In genomic region chr1:17635276-17635675, GRCh38 we compare ENCODE assay signal across 27 cellular contexts.
DNase-seq lines count a peak whose midpoint lies in the region; ATAC-seq, FAIRE-seq and TF ChIP-seq lines count a peak whose summit lies in the region.
"Had no signal": no experiment of that assay in that cellular context is flagged by ENCODE, and none has a peak within 500 bp of the region (broad histone marks: within the 10 kb centered on the region; RNA-seq: fewer than 3 reads in every experiment).

No MANE protein-coding gene starts in this region.

- no peaks in the 10 kb centered on the region for H3K9me3 Mint-ChIP-seq in astrocyte (ENCODE audit: unreplicated experiment)
- H3K9me3 Mint-ChIP-seq: activated naive CD8-positive, alpha-beta T cell treated with anti-CD3 and anti-CD28 coated beads, Interleukin-2, amount 10 ng/mL, durations not matched to agents 7 days and 5 days; effector memory CD8-positive, alpha-beta T cell; mesothelial cell of epicardium; naive thymus-derived CD8-positive, alpha-beta T cell had no signal

- H3K27ac ChIP-seq in BLaER1 (peak overlapping the region; percentile 71), Karpas-422 (ENCODE audit: low read length) (no peak overlapping the region), astrocyte (ENCODE audit: low read depth, low read length) (no peak overlapping the region)
- H3K27ac ChIP-seq: KMS-11, testis had no signal

- H3K9me2 ChIP-seq in Karpas-422 (replicated peaks; ENCODE audit: insufficient read depth, low read length): no peaks in the 10 kb centered on the region

- H3K4me1 ChIP-seq in BLaER1: peaks cover 55% of the 10 kb centered on the region
- peaks cover 23% of the 10 kb centered on the region for H3K4me1 ChIP-seq in Karpas-422 (ENCODE audit: low read length)
- H3K4me1 ChIP-seq in astrocyte (ENCODE audit: insufficient read depth, low read length): peaks cover 21% of the 10 kb centered on the region
- H3K4me1 ChIP-seq: testis had no signal

- H3K4me1 Mint-ChIP-seq in astrocyte (ENCODE audit: low read depth, unreplicated experiment): peaks cover 18% of the 10 kb centered on the region
- H3K4me1 Mint-ChIP-seq: activated naive CD8-positive, alpha-beta T cell treated with anti-CD3 and anti-CD28 coated beads, Interleukin-2, amount 10 ng/mL, durations not matched to agents 7 days and 5 days; mesothelial cell of epicardium had no signal

- H3K4me2 ChIP-seq in BLaER1 (peak overlapping the region; percentile 83), Karpas-422 (ENCODE audit: low read depth, low read length, poor library complexity, severe bottlenecking) (peak overlapping the region; percentile 31), astrocyte (ENCODE audit: low read length) (no peak overlapping the region)
- H3K4me2 ChIP-seq: KMS-11 had no signal

- peaks cover 31% of the 10 kb centered on the region for H3K36me3 Mint-ChIP-seq in astrocyte (ENCODE audit: low read depth, unreplicated experiment)
- H3K36me3 Mint-ChIP-seq: activated naive CD8-positive, alpha-beta T cell treated with anti-CD3 and anti-CD28 coated beads, Interleukin-2, amount 10 ng/mL, durations not matched to agents 7 days and 5 days; naive thymus-derived CD8-positive, alpha-beta T cell had no signal

- no peak overlapping the region for H3K4me3 Mint-ChIP-seq in astrocyte (ENCODE audit: unreplicated experiment)
- H3K4me3 Mint-ChIP-seq: activated CD8-positive, alpha-beta T cell treated with anti-CD3 and anti-CD28 coated beads, Interleukin-2, amount 10 ng/mL, durations not matched to agents 7 days and 5 days; activated naive CD8-positive, alpha-beta T cell treated with anti-CD3 and anti-CD28 coated beads, Interleukin-2, amount 10 ng/mL, durations not matched to agents 7 days and 5 days; effector memory CD8-positive, alpha-beta T cell; mesothelial cell of epicardium; naive thymus-derived CD8-positive, alpha-beta T cell had no signal

- H4K20me1 ChIP-seq in BLaER1: peaks cover 27% of the 10 kb centered on the region
- peaks cover 17% of the 10 kb centered on the region; the same call in 1 of the 2 replicates for H4K20me1 ChIP-seq in Karpas-422 (ENCODE audit: insufficient read depth, low read depth, low read length)
- peaks cover 4% of the 10 kb centered on the region for H4K20me1 ChIP-seq in astrocyte (ENCODE audit: insufficient read depth, low read length)

- H3K4me3 ChIP-seq in BLaER1: no peak overlapping the region
- no peak overlapping the region for H3K4me3 ChIP-seq in Karpas-422 (ENCODE audit: low read length)
- no peak overlapping the region for H3K4me3 ChIP-seq in astrocyte (ENCODE audit: insufficient read depth, low read depth, low read length)
- H3K4me3 ChIP-seq: spleen, testis had no signal

- H3K9ac ChIP-seq in BLaER1 (0 out of 2 replicates have a peak overlapping the region, but pooled peaks have one; percentile 53), Karpas-422 (ENCODE audit: low read length) (no peak overlapping the region), astrocyte (ENCODE audit: low read length) (no peak overlapping the region)
- H3K9ac ChIP-seq: KMS-11 had no signal

- peak overlapping the region; percentile 44 for H3K27ac Mint-ChIP-seq in astrocyte (ENCODE audit: unreplicated experiment)
- H3K27ac Mint-ChIP-seq: activated CD8-positive, alpha-beta T cell treated with anti-CD3 and anti-CD28 coated beads, Interleukin-2, amount 10 ng/mL, durations not matched to agents 7 days and 5 days; activated naive CD8-positive, alpha-beta T cell treated with anti-CD3 and anti-CD28 coated beads, Interleukin-2, amount 10 ng/mL, durations not matched to agents 7 days and 5 days; effector memory CD8-positive, alpha-beta T cell; mesothelial cell of epicardium; naive thymus-derived CD8-positive, alpha-beta T cell had no signal

- H3K27me3 Mint-ChIP-seq in astrocyte (ENCODE audit: low read depth, unreplicated experiment): no peaks in the 10 kb centered on the region
- H3K27me3 Mint-ChIP-seq: activated naive CD8-positive, alpha-beta T cell treated with anti-CD3 and anti-CD28 coated beads, Interleukin-2, amount 10 ng/mL, durations not matched to agents 7 days and 5 days had no signal

- H3K27me3 ChIP-seq in BLaER1: no peaks in the 10 kb centered on the region
- H3K27me3 ChIP-seq in Karpas-422 (ENCODE audit: low read length): no peaks in the 10 kb centered on the region
- no peaks in the 10 kb centered on the region for H3K27me3 ChIP-seq in astrocyte (ENCODE audit: insufficient read depth, low read length)
- H3K27me3 ChIP-seq: spleen, testis had no signal

- H2AFZ ChIP-seq in Karpas-422 (ENCODE audit: low read length) (no peak overlapping the region), astrocyte (ENCODE audit: low read depth, low read length) (no peak overlapping the region)

- H3K79me2 ChIP-seq in Karpas-422 (ENCODE audit: low read length) (no peaks in the 10 kb centered on the region), astrocyte (ENCODE audit: insufficient read depth, low read length) (no peaks in the 10 kb centered on the region)

- FAIRE-seq in astrocyte (lab: Jason Lieb, UNC) (no peak), D721Med (lab: Jason Lieb, UNC) (no peak)

- peaks cover 64% of the 10 kb centered on the region for H3K36me3 ChIP-seq in BLaER1
- H3K36me3 ChIP-seq in Karpas-422 (ENCODE audit: insufficient read depth, low read length): no peaks in the 10 kb centered on the region
- H3K36me3 ChIP-seq in astrocyte (ENCODE audit: insufficient read depth, low read length): peaks cover 8% of the 10 kb centered on the region

- ATAC-seq in omental fat pad (ENCODE audit: low FRiP score) (peak; percentile 13), HG02870 (IDR thresholded peaks at IDR 0.05; ENCODE audit: unreplicated experiment) (no peak)
- ATAC-seq: activated CD8-positive, alpha-beta T cell treated with anti-CD3 and anti-CD28 coated beads, Interleukin-2, amount 10 ng/mL, durations not matched to agents 7 days and 5 days; naive thymus-derived CD8-positive, alpha-beta T cell had no signal

- no peak for TF ChIP-seq CTCF in astrocyte (IDR thresholded peaks at IDR 0.05; ENCODE audit: insufficient read depth, low read depth, low read length)
- no peak for TF ChIP-seq CTCF in omental fat pad (IDR thresholded peaks at IDR 0.05)
- TF ChIP-seq CTCF in D721Med (IDR thresholded peaks at IDR 0.05; ENCODE audit: insufficient read depth, missing control alignments): no peak

- no peak for DNase-seq in Karpas-422
- no peak for DNase-seq in astrocyte (ENCODE audit: low read depth)
- no peak for DNase-seq in omental fat pad (ENCODE audit: low spot score)
- no peak for DNase-seq in SHP77 treated with DMSO at 0.1 percent for 48 hours (lab: John Stamatoyannopoulos, UW)
- DNase-seq in hypothalamus (lab: John Stamatoyannopoulos, UW): no peak
- DNase-seq in D721Med (ENCODE audit: insufficient read length, low spot score): no peak
- DNase-seq: ACHN; activated CD4-positive, CD25-positive, alpha-beta regulatory T cell treated with anti-CD3 and anti-CD28 coated beads, Interleukin-2, amount 50 U/mL, for 72 hours; activated CD8-positive, alpha-beta T cell treated with anti-CD3 and anti-CD28 coated beads, Interleukin-2, amount 10 ng/mL, durations not matched to agents 7 days and 5 days; activated effector memory CD4-positive, alpha-beta T cell treated with Interleukin-2 at 50 U/mL for 16 hours; activated naive CD8-positive, alpha-beta T cell treated with anti-CD3 and anti-CD28 coated beads, Interleukin-2, amount 10 ng/mL, durations not matched to agents 7 days and 5 days; activated T-cell treated with anti-CD3 and anti-CD28 coated beads for 4 hours; effector memory CD8-positive, alpha-beta T cell; foreskin melanocyte; NCI-H1092; NCI-H187; NCI-H526; spleen; stimulated activated CD4-positive, alpha-beta T cell treated with anti-CD3 and anti-CD28 coated beads, Interleukin-4, amount 100 ng/mL, for 1 hour; stimulated activated naive CD4-positive, alpha-beta T cell; SW 1271 had no signal

- H3K9me3 ChIP-seq in BLaER1 (no peaks in the 10 kb centered on the region), Karpas-422 (ENCODE audit: low read length) (no peaks in the 10 kb centered on the region), astrocyte (ENCODE audit: insufficient read depth, low read depth, low read length) (no peaks in the 10 kb centered on the region)
- H3K9me3 ChIP-seq: spleen, testis had no signal
